In genomic region chr9:126499005-126499910, GRCh38 we compare ENCODE assay signal across 8 cellular contexts.
DNase-seq lines count a peak whose midpoint lies in the region; ATAC-seq, FAIRE-seq and TF ChIP-seq lines count a peak whose summit lies in the region.

No MANE protein-coding gene starts in this region.

- H2AFZ ChIP-seq in MM.1S (ENCODE audit: low read length): peak overlapping the region; percentile 87
- H2AFZ ChIP-seq in HepG2 (ENCODE audit: low read length): no peak overlapping the region

- no peak for TF ChIP-seq POLR2A in HepG2 (IDR thresholded peaks at IDR 0.05; ENCODE audit: insufficient read depth in 1 of 2, low read depth in 2 of 2, low read length in 2 of 2)

- H3K4me2 ChIP-seq in MM.1S (ENCODE audit: low read depth, low read length) (peak overlapping the region; percentile 99), HepG2 (ENCODE audit: low read depth, low read length) (peak overlapping the region; percentile 58)

- H3K27me3 Mint-ChIP-seq in WTC11 (ENCODE audit: low read depth): peaks cover 12% of the 10 kb centered on the region

- no peaks in the 10 kb centered on the region for H3K9me3 ChIP-seq in MM.1S (replicated peaks; ENCODE audit: insufficient read depth, low read length)
- no peaks in the 10 kb centered on the region for H3K9me3 ChIP-seq in HepG2 (ENCODE audit: low read length)

- H3K9ac ChIP-seq in MM.1S (ENCODE audit: low read length) (no peak overlapping the region), HepG2 (ENCODE audit: insufficient read depth, low read depth, low read length) (no peak overlapping the region)

- peak; percentile 44; the same call in 1 of the 2 replicates for TF ChIP-seq RAD21 in HepG2 (CRISPR knock-in tag; IDR thresholded peaks at IDR 0.05)

- TF ChIP-seq CTCF in GM10248 (IDR thresholded peaks at IDR 0.05; ENCODE audit: control extremely low read depth, extremely low read depth, low read depth, missing control alignments) (peak; percentile 96), MM.1S (IDR thresholded peaks at IDR 0.05; ENCODE audit: low read length) (peak; percentile 95), WTC11 (IDR thresholded peaks at IDR 0.05) (peak; percentile 100), choroid plexus epithelial cell (conservative IDR thresholded peaks at IDR 0.05; ENCODE audit: low read depth, low read length) (peak; percentile 80), HepG2 (CRISPR knock-in tag; IDR thresholded peaks at IDR 0.05) (peak; percentile 74)

- H3K27ac ChIP-seq in MM.1S (ENCODE audit: low read length): no peak overlapping the region
- H3K27ac ChIP-seq in HepG2 (ENCODE audit: extremely low read length, insufficient read depth, low read length): no peak overlapping the region

- H3K27me3 ChIP-seq in MM.1S (replicated peaks; ENCODE audit: insufficient read depth, low read length) (peaks cover 20% of the 10 kb centered on the region), HepG2 (ENCODE audit: control insufficient read depth in 1 of 2, insufficient read depth in 2 of 2, low read length in 2 of 2) (no peaks in the 10 kb centered on the region)

- 4% methylated on average over 27 of the region's 46 CpGs for WGBS in HepG2 (ENCODE audit: low lambda C conversion rate)

- peak overlapping the region; percentile 77 for H3K4me3 Mint-ChIP-seq in WTC11
- peak overlapping the region; percentile 42 for H3K4me3 Mint-ChIP-seq in stimulated activated effector memory CD8-positive, alpha-beta T cell treated with anti-CD3 and anti-CD28 coated beads, Interleukin-12 subunit alpha, Interleukin-12 subunit beta, amount 100 ng/mL, for 72 hours

- H3K4me3 ChIP-seq in MM.1S (ENCODE audit: low read length) (peak overlapping the region; percentile 61), choroid plexus epithelial cell (ENCODE audit: low read depth, low read length) (peak overlapping the region; percentile 53), HepG2 (replicated peaks in 1 of 3; ENCODE audit: insufficient read depth in 1 of 3, low read depth in 2 of 3, low read length in 3 of 3) (peak overlapping the region; percentile 26 to 59 (median 31); a peak in 5 of 6 replicates)

- H4K20me1 ChIP-seq in MM.1S (ENCODE audit: insufficient read depth, low read length): no peaks in the 10 kb centered on the region
- H4K20me1 ChIP-seq in HepG2 (ENCODE audit: insufficient read depth, low read length): peaks cover 7% of the 10 kb centered on the region; the same call in 1 of the 2 replicates

- peaks cover 13% of the 10 kb centered on the region for H3K4me1 Mint-ChIP-seq in WTC11
- H3K4me1 Mint-ChIP-seq in stimulated activated effector memory CD8-positive, alpha-beta T cell treated with anti-CD3 and anti-CD28 coated beads, Interleukin-12 subunit alpha, Interleukin-12 subunit beta, amount 100 ng/mL, for 72 hours: peaks cover 36% of the 10 kb centered on the region

- H3K36me3 Mint-ChIP-seq in WTC11: no peaks in the 10 kb centered on the region
- H3K36me3 Mint-ChIP-seq in stimulated activated effector memory CD8-positive, alpha-beta T cell treated with anti-CD3 and anti-CD28 coated beads, Interleukin-12 subunit alpha, Interleukin-12 subunit beta, amount 100 ng/mL, for 72 hours: no peaks in the 10 kb centered on the region

- no peak; a peak in 1 of 4 replicates for TF ChIP-seq EP300 in HepG2 (IDR thresholded peaks at IDR 0.05; ENCODE audit: low read depth in 2 of 2, low read length in 2 of 2)
- no peak for TF ChIP-seq EP300 in HepG2 (CRISPR knock-in tag; IDR thresholded peaks at IDR 0.05; ENCODE audit: borderline replicate concordance)

- no peaks in the 10 kb centered on the region for H3K4me1 ChIP-seq in MM.1S (ENCODE audit: low read length)
- peaks cover 32% of the 10 kb centered on the region for H3K4me1 ChIP-seq in HepG2 (ENCODE audit: insufficient read depth, low read length)

- no peaks in the 10 kb centered on the region for H3K9me2 ChIP-seq in MM.1S (replicated peaks; ENCODE audit: insufficient read depth, low read length)

- CTCF ChIA-PET in GM10248 (lab: Yijun Ruan, JAX) (interaction anchor here (0.7 to 7.3 kb wide), 34 partner anchors 8 to 1091 kb away, joined by 3 to 193 read pairs (median 4); no protein-coding TSS in a partner anchor), WTC11 (lab: Charles Lee) (interaction anchor here (0.8 to 9.4 kb wide), 56 partner anchors 8 to 796 kb away, joined by 3 to 360 read pairs (median 6); partner anchors contain the start of genes LMX1B and MVB12B), HepG2 (lab: Yijun Ruan, JAX; ENCODE audit: low intra/inter-chr PET ratio, low total read pairs) (interaction anchor here (4.4 kb wide), 1 partner anchor 58 kb away, joined by 79 read pairs; no protein-coding TSS in a partner anchor)

- DNase-seq in GM10248 (ENCODE audit: extremely low spot score): peak; percentile 74
- DNase-seq in MM.1S: peak; percentile 46
- peak; percentile 54 for DNase-seq in WTC11 (ENCODE audit: low spot score)
- DNase-seq in choroid plexus epithelial cell (ENCODE audit: low read depth): peak; percentile 48
- peak; percentile 41 for DNase-seq in HepG2 (ENCODE audit: low spot score)
- DNase-seq in stimulated activated effector memory CD8-positive, alpha-beta T cell treated with anti-CD3 and anti-CD28 coated beads, Interleukin-12 subunit alpha, Interleukin-12 subunit beta, amount 100 ng/mL, for 72 hours (ENCODE audit: low spot score in 2 of 2): peak in 1 of 2 donors; percentile 68
- DNase-seq in NK-92 treated with Interleukin-12 subunit alpha and Interleukin-12 subunit beta, amount 100 ng/mL, for 24 hours (lab: John Stamatoyannopoulos, UW): no peak

- ATAC-seq in WTC11: peak; percentile 18
- ATAC-seq in HepG2: peak; percentile 69
- ATAC-seq in stimulated activated effector memory CD8-positive, alpha-beta T cell treated with anti-CD3 and anti-CD28 coated beads, Interleukin-12 subunit alpha, Interleukin-12 subunit beta, amount 100 ng/mL, for 72 hours: peak; percentile 63
- ATAC-seq in GM19455 (IDR thresholded peaks at IDR 0.05; ENCODE audit: unreplicated experiment): no peak

- no peaks in the 10 kb centered on the region for H3K9me3 Mint-ChIP-seq in WTC11
- no peaks in the 10 kb centered on the region for H3K9me3 Mint-ChIP-seq in stimulated activated effector memory CD8-positive, alpha-beta T cell treated with anti-CD3 and anti-CD28 coated beads, Interleukin-12 subunit alpha, Interleukin-12 subunit beta, amount 100 ng/mL, for 72 hours

- POLR2A ChIA-PET in GM10248 (lab: Yijun Ruan, JAX) (no interaction called here), WTC11 (lab: Charles Lee) (no interaction called here), HepG2 (lab: Yijun Ruan, JAX) (no interaction called here)

- H3K79me2 ChIP-seq in MM.1S (ENCODE audit: low read length): no peaks in the 10 kb centered on the region
- no peaks in the 10 kb centered on the region for H3K79me2 ChIP-seq in HepG2 (ENCODE audit: insufficient read depth, low read length)

- H3K36me3 ChIP-seq in MM.1S (replicated peaks; ENCODE audit: insufficient read depth, low read length) (no peaks in the 10 kb centered on the region), HepG2 (replicated peaks in 1 of 2; ENCODE audit: control insufficient read depth in 1 of 2, insufficient read depth in 2 of 2, low read length in 2 of 2) (peaks cover 4 to 6% of the 10 kb centered on the region in 2 experiments; a peak in 3 of 5 replicates)

- FAIRE-seq in HepG2 (lab: Jason Lieb, UNC): peak; percentile 28

- intact Hi-C loops in HepG2 (cut with micrococcal nuclease; ENCODE audit: unreplicated experiment): no loop called here

- H3F3A ChIP-seq in MM.1S (ENCODE audit: insufficient read depth, low read length): no peaks in the 10 kb centered on the region

- in situ Hi-C loops in HepG2 (cut with HindIII; ENCODE audit: extremely low pct_ligation_motif_present, low pct_unique_long_range_greater_than_20kb): no loop called here

- no peak overlapping the region for H3K27ac Mint-ChIP-seq in WTC11
- H3K27ac Mint-ChIP-seq in stimulated activated effector memory CD8-positive, alpha-beta T cell treated with anti-CD3 and anti-CD28 coated beads, Interleukin-12 subunit alpha, Interleukin-12 subunit beta, amount 100 ng/mL, for 72 hours: no peak overlapping the region

- no TSS peak for BruUV-seq in HepG2 (replicated peaks; lab: Mats Ljungman, UMichigan)

TF ChIP-seq in WTC11, 78 proteins besides CTCF, POLR2A, EP300 and RAD21:
- no peak for TF ChIP-seq PREB (CRISPR knock-in tag; IDR thresholded peaks at IDR 0.05; ENCODE audit: borderline replicate concordance)

TF ChIP-seq in HepG2, 621 proteins besides CTCF, POLR2A, EP300 and RAD21 (continues in another document):
- TF ChIP-seq, protein P1, sequence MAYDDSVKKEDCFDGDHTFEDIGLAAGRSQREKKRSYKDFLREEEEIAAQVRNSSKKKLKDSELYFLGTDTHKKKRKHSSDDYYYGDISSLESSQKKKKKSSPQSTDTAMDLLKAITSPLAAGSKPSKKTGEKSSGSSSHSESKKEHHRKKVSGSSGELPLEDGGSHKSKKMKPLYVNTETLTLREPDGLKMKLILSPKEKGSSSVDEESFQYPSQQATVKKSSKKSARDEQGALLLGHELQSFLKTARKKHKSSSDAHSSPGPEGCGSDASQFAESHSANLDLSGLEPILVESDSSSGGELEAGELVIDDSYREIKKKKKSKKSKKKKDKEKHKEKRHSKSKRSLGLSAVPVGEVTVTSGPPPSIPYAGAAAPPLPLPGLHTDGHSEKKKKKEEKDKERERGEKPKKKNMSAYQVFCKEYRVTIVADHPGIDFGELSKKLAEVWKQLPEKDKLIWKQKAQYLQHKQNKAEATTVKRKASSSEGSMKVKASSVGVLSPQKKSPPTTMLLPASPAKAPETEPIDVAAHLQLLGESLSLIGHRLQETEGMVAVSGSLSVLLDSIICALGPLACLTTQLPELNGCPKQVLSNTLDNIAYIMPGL (CRISPR knock-in tag; IDR thresholded peaks at IDR 0.05; ENCODE audit: borderline replicate concordance in 1 of 2, low read depth in 1 of 2): peak in 1 of 2 experiments; percentile 32; a peak in 1 of 4 replicates
- TF ChIP-seq RNF2 (conservative IDR thresholded peaks at IDR 0.05; ENCODE audit: low read depth): no peak
- no peak for TF ChIP-seq TBL1XR1 (IDR thresholded peaks at IDR 0.05; ENCODE audit: borderline replicate concordance, low read length, partially characterized antibody)
- TF ChIP-seq RXRA (CRISPR knock-in tag; IDR thresholded peaks at IDR 0.05): 0 out of 2 replicates have a peak, but pooled peaks have one; percentile 17
- peak; percentile 39 for TF ChIP-seq STAG1 (CRISPR knock-in tag; IDR thresholded peaks at IDR 0.05)
